Comparison of ENCODE assay signal across 24 cellular contexts in genomic region chr1:10737651-10738050, GRCh38. TPM values are rescaled to one million over a fixed set of nuclear protein-coding genes. Genes with fewer than 3 reads are reported as not detected.
A peak's percentile ranks its signal among the peaks of the same experiment; 100 is the strongest.
DNase-seq lines count a peak whose midpoint lies in the region; ATAC-seq, FAIRE-seq and TF ChIP-seq lines count a peak whose summit lies in the region.
"Had no signal": no experiment of that assay in that cellular context is flagged by ENCODE, and none has a peak within 500 bp of the region (broad histone marks: within the 10 kb centered on the region; RNA-seq: fewer than 3 reads in every experiment).

No MANE protein-coding gene starts in this region.

- no peaks in the 10 kb centered on the region for H3K36me3 Mint-ChIP-seq in MCF 10A (ENCODE audit: insufficient read depth, unreplicated experiment)
- H3K36me3 Mint-ChIP-seq: activated CD8-positive, alpha-beta memory T cell treated with anti-CD3 and anti-CD28 coated beads, Interleukin-2, amount 10 ng/mL, durations not matched to agents 7 days and 5 days; activated naive CD8-positive, alpha-beta T cell had no signal

- H3K9me3 Mint-ChIP-seq in MCF 10A (ENCODE audit: unreplicated experiment): no peaks in the 10 kb centered on the region
- H3K9me3 Mint-ChIP-seq: mesothelial cell of epicardium had no signal

- 62% methylated on average over 12 of the region's 12 CpGs for WGBS in right cardiac atrium
- 47 to 76% methylated on average over 12 of the region's 12 CpGs for WGBS in pancreas, 2 donors

- intact Hi-C loops in breast epithelium (cut with DNase I; ENCODE audit: low total_unique reads) (no loop called here), MCF 10A (cut with micrococcal nuclease) (loop anchor here (10.0 kb wide), 1 partner anchor 57 kb away; the partner anchor contains the start of gene CASZ1), right cardiac atrium (cut with DNase I) (no loop called here), pancreas (cut with DNase I) (no loop called here)

- H3K4me1 Mint-ChIP-seq in MCF 10A (ENCODE audit: insufficient read depth, unreplicated experiment): no peaks in the 10 kb centered on the region
- H3K4me1 Mint-ChIP-seq: activated CD8-positive, alpha-beta memory T cell treated with anti-CD3 and anti-CD28 coated beads, Interleukin-2, amount 10 ng/mL, durations not matched to agents 7 days and 5 days had no signal

- POLR2A ChIA-PET in MCF 10A (lab: Yijun Ruan, JAX): no interaction called here

- no peak for TF ChIP-seq POLR2A in breast epithelium (IDR thresholded peaks at IDR 0.05)

- no peak overlapping the region for H3K27ac Mint-ChIP-seq in MCF 10A (ENCODE audit: low read depth, unreplicated experiment)
- H3K27ac Mint-ChIP-seq: activated CD4-positive, alpha-beta T cell treated with anti-CD3 and anti-CD28 coated beads for 36 hours; activated CD8-positive, alpha-beta memory T cell treated with anti-CD3 and anti-CD28 coated beads, Interleukin-2, amount 10 ng/mL, durations not matched to agents 7 days and 5 days; activated naive CD8-positive, alpha-beta T cell; mesothelial cell of epicardium had no signal

- H3K36me3 ChIP-seq in breast epithelium (no peaks in the 10 kb centered on the region), pancreas (no peaks in the 10 kb centered on the region)
- H3K36me3 ChIP-seq: MG63 had no signal

- no TSS peak for BruUV-seq in MCF 10A (replicated peaks; lab: Mats Ljungman, UMichigan)

- no peak overlapping the region for H3K4me3 ChIP-seq in breast epithelium
- no peak overlapping the region for H3K4me3 ChIP-seq in right cardiac atrium (ENCODE audit: low read length)
- no peak overlapping the region for H3K4me3 ChIP-seq in pancreas
- H3K4me3 ChIP-seq: MG63 had no signal

- DNase-seq in breast epithelium (ENCODE audit: low spot score in 2 of 2) (no peak), MCF 10A (ENCODE audit: unreplicated experiment) (no peak), right cardiac atrium (no peak), pancreas (peak in 1 of 6 donors; percentile 70), middle frontal gyrus (ENCODE audit: extremely low spot score, low spot score) (no peak), dermis blood vessel endothelial cell (no peak), SHP77 (lab: John Stamatoyannopoulos, UW) (no peak)
- DNase-seq in activated CD4-positive, alpha-beta T cell treated with anti-CD3 and anti-CD28 coated beads for 48 hours: no peak
- DNase-seq: ACHN; activated CD4-positive, alpha-beta T cell treated with anti-CD3 and anti-CD28 coated beads for 36 hours; activated CD8-positive, alpha-beta memory T cell treated with anti-CD3 and anti-CD28 coated beads, Interleukin-2, amount 10 ng/mL, durations not matched to agents 7 days and 5 days; C1 segment of cervical spinal cord; hippocampal formation; IMR-90; MG63; NCI-H748 treated with DMSO at 0.1 percent for 48 hours; SK-N-SH; stimulated activated CD4-positive, alpha-beta T cell treated with anti-CD3 and anti-CD28 coated beads, Interleukin-1b, Interleukin-23, amount 100 ng/mL, for 48 hours; stimulated activated naive CD4-positive, alpha-beta T cell treated with Interleukin-2 at 50 U/mL for 16 hours had no signal

- H3K27me3 ChIP-seq in breast epithelium: peaks cover 0 to 3% of the 10 kb centered on the region in 2 donors
- H3K27me3 ChIP-seq in right cardiac atrium (ENCODE audit: control insufficient read depth, insufficient read depth): no peaks in the 10 kb centered on the region
- no peaks in the 10 kb centered on the region for H3K27me3 ChIP-seq in pancreas
- H3K27me3 ChIP-seq: MG63 had no signal

- no peaks in the 10 kb centered on the region for H3K9me3 ChIP-seq in breast epithelium
- H3K9me3 ChIP-seq in right cardiac atrium (ENCODE audit: control insufficient read depth, low read length): no peaks in the 10 kb centered on the region
- no peaks in the 10 kb centered on the region for H3K9me3 ChIP-seq in pancreas
- H3K9me3 ChIP-seq: MG63, SK-N-SH had no signal

- H3K27ac ChIP-seq in breast epithelium (peak overlapping the region; percentile 76 to 87), right cardiac atrium (ENCODE audit: low read length) (peak overlapping the region; percentile 32), pancreas (peak overlapping the region; percentile 44 to 86 (median 66))

- CTCF ChIA-PET in MCF 10A (lab: Yijun Ruan, JAX): no interaction called here

- H3K27me3 Mint-ChIP-seq in MCF 10A (ENCODE audit: insufficient read depth, unreplicated experiment): no peaks in the 10 kb centered on the region
- H3K27me3 Mint-ChIP-seq: activated CD4-positive, alpha-beta T cell treated with anti-CD3 and anti-CD28 coated beads for 36 hours had no signal

- no peak for FAIRE-seq in pancreas (lab: Jason Lieb, UNC)
- FAIRE-seq: colon, D721Med, islet of Langerhans had no signal

- no peak overlapping the region for H3K4me3 Mint-ChIP-seq in MCF 10A (ENCODE audit: unreplicated experiment)
- H3K4me3 Mint-ChIP-seq: activated CD4-positive, alpha-beta T cell treated with anti-CD3 and anti-CD28 coated beads for 36 hours; activated CD8-positive, alpha-beta memory T cell treated with anti-CD3 and anti-CD28 coated beads, Interleukin-2, amount 10 ng/mL, durations not matched to agents 7 days and 5 days; activated naive CD8-positive, alpha-beta T cell; mesothelial cell of epicardium had no signal

- TF ChIP-seq CTCF in breast epithelium (IDR thresholded peaks at IDR 0.05): no peak
- no peak for TF ChIP-seq CTCF in MCF 10A (IDR thresholded peaks at IDR 0.05; ENCODE audit: unreplicated experiment)
- TF ChIP-seq CTCF in pancreas (IDR thresholded peaks at IDR 0.05): no peak

- ATAC-seq in right cardiac atrium (peak; percentile 2 to 4), pancreas (peak; percentile 2 to 19 (median 5))
- ATAC-seq: activated CD4-positive, alpha-beta T cell treated with anti-CD3 and anti-CD28 coated beads for 36 hours; activated CD8-positive, alpha-beta memory T cell treated with anti-CD3 and anti-CD28 coated beads, Interleukin-2, amount 10 ng/mL, durations not matched to agents 7 days and 5 days had no signal

- H3K4me1 ChIP-seq in breast epithelium (peaks cover 11 to 38% of the 10 kb centered on the region in 2 donors), right cardiac atrium (ENCODE audit: control insufficient read depth, insufficient read depth, low read length) (peaks cover 7% of the 10 kb centered on the region), pancreas (peaks cover 19 to 27% (median 23%) of the 10 kb centered on the region in 3 donors)

RNA-seq across cellular contexts. Expression of gene CASZ1, which starts 58.8 kb away (rescaled TPM):
- total RNA-seq in breast epithelium: 10 to 100 TPM in 2 of 3 donors, 1 to 10 TPM in 1; 1.1 to 39.1 (median 32.4) TPM
- total RNA-seq in MCF 10A (2022): 11.1 and 13.2 TPM in 2 replicates
- total RNA-seq in right cardiac atrium: 10 to 100 TPM; 51.0 to 98.9 (median 59.2) TPM
- 24.2 TPM for polyA plus RNA-seq in right cardiac atrium
- 10 to 100 TPM; 12.3 to 18.9 (median 13.8) TPM for total RNA-seq in pancreas
- polyA plus RNA-seq in pancreas: 10 to 100 TPM in 1 of 2 donors, 1 to 10 TPM in 1; 6.7 to 16.0 TPM
- total RNA-seq in dermis blood vessel endothelial cell: 4.3 and 10.8 TPM in 2 replicates
